In genomic region chr3:120765830-120766511, GRCh38 we compare ENCODE assay signal across 1 cellular context.
TF ChIP-seq lines count a peak whose summit lies in the region.

No MANE protein-coding gene starts in this region.

TF ChIP-seq in WTC11, 78 proteins besides CTCF, POLR2A, EP300 and RAD21 (continued from another document):
- TF ChIP-seq TP53 (CRISPR knock-in tag; IDR thresholded peaks at IDR 0.05), result no peak
